34 cellular contexts compared by ENCODE assay signal in the genomic region with DNA sequence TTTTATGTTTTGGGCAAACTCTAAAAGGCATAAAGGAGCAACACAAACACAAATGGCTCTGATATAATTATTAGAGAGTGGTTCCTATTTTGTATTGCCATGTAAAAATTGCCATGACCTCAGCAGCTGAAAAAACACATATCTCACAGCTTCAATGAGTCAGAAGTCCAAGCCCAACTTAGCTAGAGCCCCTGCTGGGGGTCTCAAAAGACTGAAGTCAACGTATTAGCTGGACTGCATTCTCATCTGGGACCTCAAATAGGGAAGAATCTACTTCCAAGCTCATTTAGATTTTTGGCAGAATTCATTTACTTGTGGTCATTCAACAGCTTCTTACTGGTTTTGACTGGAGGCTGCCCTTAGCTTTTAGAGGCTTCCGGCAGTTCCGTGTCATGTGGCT. TPM values are rescaled to one million over a fixed set of nuclear protein-coding genes. Genes with fewer than 3 reads are reported as not detected.
"Had no signal": no experiment of that assay in that cellular context is flagged by ENCODE, and none has a peak within 500 bp of the region (broad histone marks: within the 10 kb centered on the region; RNA-seq: fewer than 3 reads in every experiment).

No MANE protein-coding gene starts in this region.

- H3K4me1 Mint-ChIP-seq: central memory CD8-positive, alpha-beta T cell; WTC11 had no signal

- H3K9ac ChIP-seq: SK-N-SH had no signal

- H3K4me2 ChIP-seq: SK-N-SH had no signal

- H3K27me3 ChIP-seq: breast epithelium, foreskin keratinocyte, heart left ventricle, left lung, sigmoid colon, spleen, uterus had no signal

- H3K27ac ChIP-seq: breast epithelium, foreskin keratinocyte, heart left ventricle, left lung, lower lobe of right lung, sigmoid colon, spleen, thoracic aorta, uterus had no signal

- H3K27ac Mint-ChIP-seq: activated CD8-positive, alpha-beta T cell treated with anti-CD3 and anti-CD28 coated beads for 36 hours; activated naive CD4-positive, alpha-beta T cell treated with anti-CD3 and anti-CD28 coated beads, Interleukin-2, amount 50 U/mL, for 72 hours; natural killer cell treated with Interleukin-12 subunit alpha and Interleukin-12 subunit beta and Interleukin-15 and Interleukin-18, amount 100 ng/mL, for 72 hours; T-helper 17 cell; WTC11 had no signal

- H3K4me3 Mint-ChIP-seq: activated CD8-positive, alpha-beta T cell treated with anti-CD3 and anti-CD28 coated beads for 36 hours; central memory CD8-positive, alpha-beta T cell; natural killer cell treated with Interleukin-12 subunit alpha and Interleukin-12 subunit beta and Interleukin-15 and Interleukin-18, amount 100 ng/mL, for 72 hours; T-helper 17 cell; WTC11 had no signal

- H3K27me3 Mint-ChIP-seq: activated CD8-positive, alpha-beta T cell treated with anti-CD3 and anti-CD28 coated beads for 36 hours; central memory CD8-positive, alpha-beta T cell; natural killer cell treated with Interleukin-12 subunit alpha and Interleukin-12 subunit beta and Interleukin-15 and Interleukin-18, amount 100 ng/mL, for 72 hours; T-helper 17 cell had no signal

- H3K36me3 ChIP-seq: breast epithelium, heart left ventricle, left lung, lower lobe of right lung, sigmoid colon, spleen, thoracic aorta, uterus had no signal

- ATAC-seq: activated CD8-positive, alpha-beta T cell treated with anti-CD3 and anti-CD28 coated beads for 36 hours; activated naive CD4-positive, alpha-beta T cell treated with anti-CD3 and anti-CD28 coated beads, Interleukin-2, amount 50 U/mL, for 72 hours; foreskin keratinocyte; heart left ventricle; left lung; lower lobe of right lung; mucosa of descending colon; natural killer cell treated with Interleukin-12 subunit alpha and Interleukin-12 subunit beta and Interleukin-15 and Interleukin-18, amount 100 ng/mL, for 72 hours; stimulated activated naive CD8-positive, alpha-beta T cell treated with anti-CD3 and anti-CD28 coated beads, Interleukin-15, Interleukin-2, amounts not matched to agents 100 U/mL and 50 U/mL, for 24 hours; T-helper 17 cell; WTC11 had no signal

- H3K4me3 ChIP-seq: breast epithelium, heart left ventricle, left lung, lower lobe of right lung, mucosa of descending colon, sigmoid colon, spleen, thoracic aorta, uterus had no signal

- H3K4me1 ChIP-seq: breast epithelium, foreskin keratinocyte, left lung, lower lobe of right lung, sigmoid colon, spleen, uterus had no signal

- DNase-seq: activated CD4-positive, alpha-beta T cell treated with anti-CD3 and anti-CD28 coated beads, Interleukin-2, amount 50 U/mL, for 1 hour; activated CD8-positive, alpha-beta T cell treated with anti-CD3 and anti-CD28 coated beads for 36 hours; activated naive CD4-positive, alpha-beta T cell; activated T-cell treated with anti-CD3 and anti-CD28 coated beads, Interleukin-2, amount 50 U/mL, for 48 hours; effector CD8-positive, alpha-beta T cell; erythroblast; foreskin keratinocyte; heart left ventricle; kidney glomerular epithelial cell; left lung; lower lobe of right lung; mucosa of descending colon; sigmoid colon; SK-N-SH; spleen; stimulated activated naive CD8-positive, alpha-beta T cell treated with anti-CD3 and anti-CD28 coated beads, Interleukin-15, Interleukin-2, amounts not matched to agents 100 U/mL and 50 U/mL, for 24 hours; SW 1271; T-helper 17 cell; T1000; trophoblast cell; uterus had no signal

- H3K9me3 ChIP-seq: lower lobe of right lung, mucosa of descending colon, SK-N-SH, thoracic aorta, uterus had no signal

RNA-seq across cellular contexts. Expression of gene FREM3, which starts 47.4 kb away (rescaled TPM):
- total RNA-seq: activated CD8-positive, alpha-beta T cell treated with anti-CD3 and anti-CD28 coated beads for 36 hours; activated naive CD4-positive, alpha-beta T cell treated with anti-CD3 and anti-CD28 coated beads, Interleukin-2, amount 50 U/mL, for 72 hours; fibroblast of lung; foreskin keratinocyte; mesenteric fat pad; mucosa of descending colon; myocyte; natural killer cell treated with Interleukin-12 subunit alpha and Interleukin-12 subunit beta and Interleukin-15 and Interleukin-18, amount 100 ng/mL, for 72 hours; osteocyte; posterior vena cava; renal cortical epithelial cell; spleen; subcutaneous adipose tissue had no signal
- polyA plus RNA-seq: fibroblast of lung, foreskin keratinocyte, sigmoid colon, spleen had no signal
